ENCODE assay signal across 1 cellular context in the genomic region with DNA sequence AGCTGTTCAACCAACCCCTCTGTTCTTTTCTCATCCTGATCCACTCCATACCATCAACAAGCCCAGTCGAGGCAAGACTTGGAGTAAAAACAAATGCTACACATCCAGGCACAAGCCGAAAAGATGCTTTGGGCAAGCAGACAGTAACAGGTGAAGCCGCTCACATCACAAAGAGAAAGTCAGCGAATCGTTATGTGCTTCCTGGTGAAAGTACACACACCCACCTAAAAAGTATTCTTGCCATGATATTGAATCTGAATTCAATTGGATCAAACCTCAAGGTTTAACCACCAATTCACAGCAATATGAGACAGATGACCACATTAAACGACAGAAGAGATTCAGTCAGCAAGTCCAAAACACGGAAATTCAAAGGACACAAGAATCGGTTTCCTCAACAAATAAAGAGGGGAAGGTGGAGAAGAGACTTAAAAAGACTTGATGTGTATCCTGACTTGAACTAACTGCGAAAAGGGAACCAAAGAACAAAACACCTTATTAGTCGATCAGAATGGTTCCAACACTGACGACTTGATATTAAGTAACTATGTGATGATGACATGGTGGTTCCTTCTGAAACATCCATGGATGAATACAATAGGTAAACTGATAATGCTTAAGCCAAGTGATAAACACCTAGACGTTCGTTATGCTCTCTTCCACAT.
TF ChIP-seq lines count a peak whose summit lies in the region.

No MANE protein-coding gene starts in this region.

TF ChIP-seq in GM23338, 12 proteins besides CTCF, POLR2A, EP300 and RAD21 (continued from another document):
- TF ChIP-seq, protein P1, sequence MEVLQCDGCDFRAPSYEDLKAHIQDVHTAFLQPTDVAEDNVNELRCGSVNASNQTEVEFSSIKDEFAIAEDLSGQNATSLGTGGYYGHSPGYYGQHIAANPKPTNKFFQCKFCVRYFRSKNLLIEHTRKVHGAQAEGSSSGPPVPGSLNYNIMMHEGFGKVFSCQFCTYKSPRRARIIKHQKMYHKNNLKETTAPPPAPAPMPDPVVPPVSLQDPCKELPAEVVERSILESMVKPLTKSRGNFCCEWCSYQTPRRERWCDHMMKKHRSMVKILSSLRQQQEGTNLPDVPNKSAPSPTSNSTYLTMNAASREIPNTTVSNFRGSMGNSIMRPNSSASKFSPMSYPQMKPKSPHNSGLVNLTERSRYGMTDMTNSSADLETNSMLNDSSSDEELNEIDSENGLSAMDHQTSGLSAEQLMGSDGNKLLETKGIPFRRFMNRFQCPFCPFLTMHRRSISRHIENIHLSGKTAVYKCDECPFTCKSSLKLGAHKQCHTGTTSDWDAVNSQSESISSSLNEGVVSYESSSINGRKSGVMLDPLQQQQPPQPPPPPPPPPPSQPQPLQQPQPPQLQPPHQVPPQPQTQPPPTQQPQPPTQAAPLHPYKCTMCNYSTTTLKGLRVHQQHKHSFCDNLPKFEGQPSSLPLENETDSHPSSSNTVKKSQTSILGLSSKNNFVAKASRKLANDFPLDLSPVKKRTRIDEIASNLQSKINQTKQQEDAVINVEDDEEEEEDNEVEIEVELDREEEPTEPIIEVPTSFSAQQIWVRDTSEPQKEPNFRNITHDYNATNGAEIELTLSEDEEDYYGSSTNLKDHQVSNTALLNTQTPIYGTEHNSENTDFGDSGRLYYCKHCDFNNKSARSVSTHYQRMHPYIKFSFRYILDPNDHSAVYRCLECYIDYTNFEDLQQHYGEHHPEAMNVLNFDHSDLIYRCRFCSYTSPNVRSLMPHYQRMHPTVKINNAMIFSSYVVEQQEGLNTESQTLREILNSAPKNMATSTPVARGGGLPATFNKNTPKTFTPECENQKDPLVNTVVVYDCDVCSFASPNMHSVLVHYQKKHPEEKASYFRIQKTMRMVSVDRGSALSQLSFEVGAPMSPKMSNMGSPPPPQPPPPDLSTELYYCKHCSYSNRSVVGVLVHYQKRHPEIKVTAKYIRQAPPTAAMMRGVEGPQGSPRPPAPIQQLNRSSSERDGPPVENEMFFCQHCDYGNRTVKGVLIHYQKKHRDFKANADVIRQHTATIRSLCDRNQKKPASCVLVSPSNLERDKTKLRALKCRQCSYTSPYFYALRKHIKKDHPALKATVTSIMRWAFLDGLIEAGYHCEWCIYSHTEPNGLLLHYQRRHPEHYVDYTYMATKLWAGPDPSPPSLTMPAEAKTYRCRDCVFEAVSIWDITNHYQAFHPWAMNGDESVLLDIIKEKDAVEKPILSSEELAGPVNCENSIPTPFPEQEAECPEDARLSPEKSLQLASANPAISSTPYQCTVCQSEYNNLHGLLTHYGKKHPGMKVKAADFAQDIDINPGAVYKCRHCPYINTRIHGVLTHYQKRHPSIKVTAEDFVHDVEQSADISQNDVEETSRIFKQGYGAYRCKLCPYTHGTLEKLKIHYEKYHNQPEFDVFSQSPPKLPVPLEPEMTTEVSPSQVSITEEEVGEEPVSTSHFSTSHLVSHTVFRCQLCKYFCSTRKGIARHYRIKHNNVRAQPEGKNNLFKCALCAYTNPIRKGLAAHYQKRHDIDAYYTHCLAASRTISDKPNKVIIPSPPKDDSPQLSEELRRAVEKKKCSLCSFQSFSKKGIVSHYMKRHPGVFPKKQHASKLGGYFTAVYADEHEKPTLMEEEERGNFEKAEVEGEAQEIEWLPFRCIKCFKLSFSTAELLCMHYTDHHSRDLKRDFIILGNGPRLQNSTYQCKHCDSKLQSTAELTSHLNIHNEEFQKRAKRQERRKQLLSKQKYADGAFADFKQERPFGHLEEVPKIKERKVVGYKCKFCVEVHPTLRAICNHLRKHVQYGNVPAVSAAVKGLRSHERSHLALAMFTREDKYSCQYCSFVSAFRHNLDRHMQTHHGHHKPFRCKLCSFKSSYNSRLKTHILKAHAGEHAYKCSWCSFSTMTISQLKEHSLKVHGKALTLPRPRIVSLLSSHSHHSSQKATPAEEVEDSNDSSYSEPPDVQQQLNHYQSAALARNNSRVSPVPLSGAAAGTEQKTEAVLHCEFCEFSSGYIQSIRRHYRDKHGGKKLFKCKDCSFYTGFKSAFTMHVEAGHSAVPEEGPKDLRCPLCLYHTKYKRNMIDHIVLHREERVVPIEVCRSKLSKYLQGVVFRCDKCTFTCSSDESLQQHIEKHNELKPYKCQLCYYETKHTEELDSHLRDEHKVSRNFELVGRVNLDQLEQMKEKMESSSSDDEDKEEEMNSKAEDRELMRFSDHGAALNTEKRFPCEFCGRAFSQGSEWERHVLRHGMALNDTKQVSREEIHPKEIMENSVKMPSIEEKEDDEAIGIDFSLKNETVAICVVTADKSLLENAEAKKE (CRISPR knock-in tag; IDR thresholded peaks at IDR 0.05): no peak
- TF ChIP-seq NANOG (IDR thresholded peaks at IDR 0.05; ENCODE audit: borderline replicate concordance) (no peak), JUNB (IDR thresholded peaks at IDR 0.05; ENCODE audit: unreplicated experiment) (no peak), EZH2 (IDR thresholded peaks at IDR 0.05; ENCODE audit: low read depth, unreplicated experiment) (no peak), EZH2phosphoT487 (IDR thresholded peaks at IDR 0.05; ENCODE audit: unreplicated experiment) (no peak), CREB1 (CRISPR knock-in tag; IDR thresholded peaks at IDR 0.05; ENCODE audit: low read depth) (no peak)
- TF ChIP-seq, protein P2, sequence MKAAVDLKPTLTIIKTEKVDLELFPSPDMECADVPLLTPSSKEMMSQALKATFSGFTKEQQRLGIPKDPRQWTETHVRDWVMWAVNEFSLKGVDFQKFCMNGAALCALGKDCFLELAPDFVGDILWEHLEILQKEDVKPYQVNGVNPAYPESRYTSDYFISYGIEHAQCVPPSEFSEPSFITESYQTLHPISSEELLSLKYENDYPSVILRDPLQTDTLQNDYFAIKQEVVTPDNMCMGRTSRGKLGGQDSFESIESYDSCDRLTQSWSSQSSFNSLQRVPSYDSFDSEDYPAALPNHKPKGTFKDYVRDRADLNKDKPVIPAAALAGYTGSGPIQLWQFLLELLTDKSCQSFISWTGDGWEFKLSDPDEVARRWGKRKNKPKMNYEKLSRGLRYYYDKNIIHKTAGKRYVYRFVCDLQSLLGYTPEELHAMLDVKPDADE (IDR thresholded peaks at IDR 0.05): no peak
